In the genomic region with DNA sequence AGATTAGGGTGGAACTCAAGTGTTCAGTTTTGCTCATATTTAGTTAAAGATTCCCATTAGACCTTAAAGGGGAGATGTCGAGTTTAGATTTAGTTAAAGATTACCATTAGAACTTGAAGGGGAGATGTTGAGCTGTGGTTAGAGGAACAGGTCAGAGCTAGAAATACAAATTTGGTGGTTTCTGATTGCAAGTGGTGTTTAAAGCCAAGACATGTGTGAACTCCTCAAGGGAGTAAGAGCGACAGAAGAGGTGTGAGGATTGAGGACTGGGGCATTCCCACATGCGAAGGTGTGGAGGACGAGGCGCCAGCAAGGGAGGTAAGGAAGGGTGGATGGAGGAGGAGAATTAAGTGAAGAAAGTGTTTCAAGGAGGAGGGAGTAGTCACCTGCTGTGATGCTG, we compare ENCODE assay signal across 15 cellular contexts.
DNase-seq lines count a peak whose midpoint lies in the region; ATAC-seq and TF ChIP-seq lines count a peak whose summit lies in the region.
"Had no signal": no experiment of that assay in that cellular context is flagged by ENCODE, and none has a peak within 500 bp of the region (broad histone marks: within the 10 kb centered on the region; RNA-seq: fewer than 3 reads in every experiment).

No MANE protein-coding gene starts in this region.

- DNase-seq in EL (no peak), coronary artery (ENCODE audit: low spot score) (no peak)
- DNase-seq in activated CD8-positive, alpha-beta T cell treated with anti-CD3 and anti-CD28 coated beads, Interleukin-2, amount 10 ng/mL, durations not matched to agents 7 days and 5 days: no peak
- no peak for DNase-seq in activated CD4-positive, alpha-beta T cell treated with anti-CD3 and anti-CD28 coated beads for 48 hours
- DNase-seq: heart left ventricle, kidney glomerular epithelial cell, NCI-H2029, NCI-H748 treated with DMSO at 0.1 percent for 48 hours, ovary had no signal

- H3K9me3 Mint-ChIP-seq in activated CD8-positive, alpha-beta T cell treated with anti-CD3 and anti-CD28 coated beads, Interleukin-2, amount 10 ng/mL, durations not matched to agents 7 days and 5 days (ENCODE audit: insufficient read depth): peaks cover 16% of the 10 kb centered on the region

- H3K4me3 Mint-ChIP-seq in activated CD8-positive, alpha-beta T cell treated with anti-CD3 and anti-CD28 coated beads, Interleukin-2, amount 10 ng/mL, durations not matched to agents 7 days and 5 days: no peak overlapping the region

- no peaks in the 10 kb centered on the region for H3K4me1 Mint-ChIP-seq in activated CD8-positive, alpha-beta T cell treated with anti-CD3 and anti-CD28 coated beads, Interleukin-2, amount 10 ng/mL, durations not matched to agents 7 days and 5 days (ENCODE audit: low read depth)

- CTCF ChIA-PET in activated CD8-positive, alpha-beta T cell treated with anti-CD3 and anti-CD28 coated beads, Interleukin-2, amount 10 ng/mL, durations not matched to agents 7 days and 5 days (lab: Charles Lee): interaction anchor here (1.3 kb wide), 1 partner anchor 168 kb away, joined by 3 read pairs; no protein-coding TSS in a partner anchor

- ATAC-seq in GM19043 (IDR thresholded peaks at IDR 0.05; ENCODE audit: low read depth, unreplicated experiment) (peak; percentile 84), GM21619 (IDR thresholded peaks at IDR 0.05; ENCODE audit: unreplicated experiment) (peak; percentile 95), HG03108 (IDR thresholded peaks at IDR 0.05; ENCODE audit: unreplicated experiment) (peak; percentile 95)
- ATAC-seq in activated CD8-positive, alpha-beta T cell treated with anti-CD3 and anti-CD28 coated beads, Interleukin-2, amount 10 ng/mL, durations not matched to agents 7 days and 5 days: no peak
- ATAC-seq: HCT116, heart left ventricle had no signal

- POLR2A ChIA-PET in activated CD8-positive, alpha-beta T cell treated with anti-CD3 and anti-CD28 coated beads, Interleukin-2, amount 10 ng/mL, durations not matched to agents 7 days and 5 days (lab: Charles Lee): no interaction called here

- H3K27me3 Mint-ChIP-seq in activated CD8-positive, alpha-beta T cell treated with anti-CD3 and anti-CD28 coated beads, Interleukin-2, amount 10 ng/mL, durations not matched to agents 7 days and 5 days (ENCODE audit: low read depth): peaks cover 6% of the 10 kb centered on the region

- H3K4me3 ChIP-seq in coronary artery: no peak overlapping the region
- H3K4me3 ChIP-seq: heart left ventricle, ovary, smooth muscle cell had no signal

- no peak overlapping the region for H3K27ac ChIP-seq in coronary artery
- H3K27ac ChIP-seq: C4-2B, heart left ventricle, ovary had no signal

- H3K36me3 Mint-ChIP-seq in activated CD8-positive, alpha-beta T cell treated with anti-CD3 and anti-CD28 coated beads, Interleukin-2, amount 10 ng/mL, durations not matched to agents 7 days and 5 days (ENCODE audit: low read depth): no peaks in the 10 kb centered on the region

- no peak for TF ChIP-seq CTCF in coronary artery (IDR thresholded peaks at IDR 0.05)

- no peak overlapping the region for H3K27ac Mint-ChIP-seq in activated CD8-positive, alpha-beta T cell treated with anti-CD3 and anti-CD28 coated beads, Interleukin-2, amount 10 ng/mL, durations not matched to agents 7 days and 5 days
